ENCODE assay signal across 9 cellular contexts in genomic region chr6:45479834-45480696, GRCh38.
DNase-seq lines count a peak whose midpoint lies in the region; ATAC-seq, FAIRE-seq and TF ChIP-seq lines count a peak whose summit lies in the region.
"Had no signal": no experiment of that assay in that cellular context is flagged by ENCODE, and none has a peak within 500 bp of the region (broad histone marks: within the 10 kb centered on the region; RNA-seq: fewer than 3 reads in every experiment).

No MANE protein-coding gene starts in this region.

- H3K9me3 ChIP-seq in lower lobe of right lung, result no peaks in the 10 kb centered on the region

- H3K27ac Mint-ChIP-seq in activated CD8-positive, alpha-beta memory T cell treated with anti-CD3 and anti-CD28 coated beads, Interleukin-2, amount 10 ng/mL, durations not matched to agents 7 days and 5 days, result no peak overlapping the region

- ATAC-seq in lower lobe of right lung, result peak; percentile 46 to 52
- no peak for ATAC-seq in activated CD8-positive, alpha-beta memory T cell treated with anti-CD3 and anti-CD28 coated beads, Interleukin-2, amount 10 ng/mL, durations not matched to agents 7 days and 5 days

- DNase-seq in GM12892 (ENCODE audit: insufficient read length), result no peak
- DNase-seq in H4 (ENCODE audit: low spot score), result peak; percentile 77
- DNase-seq in NCI-H82 (lab: John Stamatoyannopoulos, UW), result peak; percentile 83
- no peak for DNase-seq in lower lobe of right lung
- no peak for DNase-seq in NCI-H2227 treated with DMSO at 0.1 percent for 48 hours (lab: John Stamatoyannopoulos, UW)
- no peak for DNase-seq in iPS-NIHi11 (ENCODE audit: low spot score)
- DNase-seq in DMS153 (lab: John Stamatoyannopoulos, UW), result no peak
- no peak for DNase-seq in activated CD8-positive, alpha-beta memory T cell treated with anti-CD3 and anti-CD28 coated beads, Interleukin-2, amount 10 ng/mL, durations not matched to agents 7 days and 5 days

- H3K27me3 ChIP-seq in lower lobe of right lung (ENCODE audit: low read depth), result no peaks in the 10 kb centered on the region

- no peak for TF ChIP-seq CTCF in lower lobe of right lung (IDR thresholded peaks at IDR 0.05)

- peaks cover 33% of the 10 kb centered on the region for H3K4me1 ChIP-seq in lower lobe of right lung

- H3K4me3 Mint-ChIP-seq in activated CD8-positive, alpha-beta memory T cell treated with anti-CD3 and anti-CD28 coated beads, Interleukin-2, amount 10 ng/mL, durations not matched to agents 7 days and 5 days, result no peak overlapping the region

- no peak for TF ChIP-seq POLR2A in GM12892 (IDR thresholded peaks at IDR 0.05; ENCODE audit: low read depth, low read length)

- no peak overlapping the region for H3K27ac ChIP-seq in lower lobe of right lung
- H3K27ac ChIP-seq: KMS-11 had no signal

- H3K27me3 Mint-ChIP-seq in activated CD8-positive, alpha-beta memory T cell treated with anti-CD3 and anti-CD28 coated beads, Interleukin-2, amount 10 ng/mL, durations not matched to agents 7 days and 5 days, result no peaks in the 10 kb centered on the region

- H3K36me3 Mint-ChIP-seq in activated CD8-positive, alpha-beta memory T cell treated with anti-CD3 and anti-CD28 coated beads, Interleukin-2, amount 10 ng/mL, durations not matched to agents 7 days and 5 days, result no peaks in the 10 kb centered on the region

- no peaks in the 10 kb centered on the region for H3K9me3 Mint-ChIP-seq in activated CD8-positive, alpha-beta memory T cell treated with anti-CD3 and anti-CD28 coated beads, Interleukin-2, amount 10 ng/mL, durations not matched to agents 7 days and 5 days (ENCODE audit: low read depth)

- intact Hi-C loops in lower lobe of right lung (cut with DNase I), result no loop called here

- peak; percentile 44 for FAIRE-seq in GM12892 (lab: Jason Lieb, UNC)

- no peak overlapping the region for H3K4me3 ChIP-seq in lower lobe of right lung

- CTCF ChIA-PET in activated CD8-positive, alpha-beta memory T cell treated with anti-CD3 and anti-CD28 coated beads, Interleukin-2, amount 10 ng/mL, durations not matched to agents 7 days and 5 days (lab: Charles Lee), result no interaction called here

- H3K4me1 Mint-ChIP-seq in activated CD8-positive, alpha-beta memory T cell treated with anti-CD3 and anti-CD28 coated beads, Interleukin-2, amount 10 ng/mL, durations not matched to agents 7 days and 5 days, result peaks cover 18% of the 10 kb centered on the region

- no peaks in the 10 kb centered on the region for H3K36me3 ChIP-seq in lower lobe of right lung

Comparison
In these comparisons a context has a peak if more than half of its experiments do, and no peak if none do; other contexts are left out.
1. DNase-seq: peak in H4 (single experiment) and NCI-H82 (single experiment); none in GM12892 (single experiment), lower lobe of right lung (single experiment), NCI-H2227 treated with DMSO at 0.1 percent for 48 hours (single experiment), iPS-NIHi11 (single experiment), DMS153 (single experiment) and activated CD8-positive, alpha-beta memory T cell treated with anti-CD3 and anti-CD28 coated beads, Interleukin-2, amount 10 ng/mL, durations not matched to agents 7 days and 5 days (single experiment).